7 cellular contexts compared by ENCODE assay signal in the genomic region with DNA sequence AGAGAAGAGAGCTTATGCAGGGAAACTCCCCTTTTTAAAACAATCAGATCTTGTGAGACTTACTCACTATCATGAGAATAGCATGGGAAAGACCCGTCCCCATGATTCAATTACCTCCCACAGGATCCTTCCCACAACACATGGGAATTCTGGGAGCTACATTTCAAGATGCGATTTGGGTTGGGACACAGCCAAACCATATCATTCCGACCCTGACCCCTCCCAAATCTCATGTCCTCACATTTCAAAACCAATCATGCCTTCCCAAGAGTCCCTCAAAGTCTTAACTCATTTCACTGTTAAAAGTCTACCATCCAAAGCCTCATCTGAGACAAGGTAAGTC. TPM values are rescaled to one million over a fixed set of nuclear protein-coding genes. Genes with fewer than 3 reads are reported as not detected.
DNase-seq lines count a peak whose midpoint lies in the region; ATAC-seq, FAIRE-seq and TF ChIP-seq lines count a peak whose summit lies in the region.
"Not testable (repeated sequence)": the region's sequence is repeated elsewhere in the genome, so short reads cannot be mapped to it uniquely, and the experiment has no call there.

No MANE protein-coding gene starts in this region.

- not testable (repeated sequence) for H3K27me3 Mint-ChIP-seq in dendritic cell treated with granulocyte-macrophage colony-stimulating factor and Interleukin-4, amounts not matched to agents 40 ng/mL and 50 ng/mL, for 4 days

- intact Hi-C loops in dendritic cell treated with granulocyte-macrophage colony-stimulating factor and Interleukin-4, amounts not matched to agents 40 ng/mL and 50 ng/mL, for 4 days (cut with micrococcal nuclease), result not testable (repeated sequence)

- H3K36me3 Mint-ChIP-seq in dendritic cell treated with granulocyte-macrophage colony-stimulating factor and Interleukin-4, amounts not matched to agents 40 ng/mL and 50 ng/mL, for 4 days (ENCODE audit: low read depth), result peaks cover 43% of the 10 kb centered on the region

- peak; percentile 23 for FAIRE-seq in GM12891 (lab: Jason Lieb, UNC)

- peaks cover 17% of the 10 kb centered on the region for H3K4me1 Mint-ChIP-seq in dendritic cell treated with granulocyte-macrophage colony-stimulating factor and Interleukin-4, amounts not matched to agents 40 ng/mL and 50 ng/mL, for 4 days (ENCODE audit: low read depth)

- peak; percentile 13 for ATAC-seq in GM18517 (IDR thresholded peaks at IDR 0.05; ENCODE audit: unreplicated experiment)
- ATAC-seq in GM19324 (IDR thresholded peaks at IDR 0.05; ENCODE audit: low FRiP score, unreplicated experiment), result peak; percentile 24
- ATAC-seq in GM21528 (IDR thresholded peaks at IDR 0.05; ENCODE audit: low FRiP score, unreplicated experiment), result peak; percentile 8
- ATAC-seq in HG02852 (IDR thresholded peaks at IDR 0.05; ENCODE audit: unreplicated experiment), result peak; percentile 41
- ATAC-seq in HG03442 (IDR thresholded peaks at IDR 0.05; ENCODE audit: unreplicated experiment), result peak; percentile 23

- TF ChIP-seq POLR2A in GM12891 (IDR thresholded peaks at IDR 0.05; ENCODE audit: low read depth, low read length), result not testable (repeated sequence)

- not testable (repeated sequence) for H3K4me3 Mint-ChIP-seq in dendritic cell treated with granulocyte-macrophage colony-stimulating factor and Interleukin-4, amounts not matched to agents 40 ng/mL and 50 ng/mL, for 4 days

- peak overlapping the region; percentile 89 for H3K27ac Mint-ChIP-seq in dendritic cell treated with granulocyte-macrophage colony-stimulating factor and Interleukin-4, amounts not matched to agents 40 ng/mL and 50 ng/mL, for 4 days

- not testable (repeated sequence) for DNase-seq in GM12891 (ENCODE audit: insufficient read length, low spot score)

- peaks cover 41% of the 10 kb centered on the region for H3K9me3 Mint-ChIP-seq in dendritic cell treated with granulocyte-macrophage colony-stimulating factor and Interleukin-4, amounts not matched to agents 40 ng/mL and 50 ng/mL, for 4 days

RNA-seq across cellular contexts. Expression of a gene that starts 42.5 kb away (rescaled TPM):
- 28.2 TPM for polyA plus RNA-seq in GM12891 (2012; ENCODE audit: low read depth, missing spikeins)

RNA-seq across cellular contexts. Expression of a gene that starts 42.6 kb away (rescaled TPM):
- 7.6 TPM for polyA plus RNA-seq in GM12891 (2012; ENCODE audit: low read depth, missing spikeins)
